ENCODE assay signal across 12 cellular contexts in the genomic region with DNA sequence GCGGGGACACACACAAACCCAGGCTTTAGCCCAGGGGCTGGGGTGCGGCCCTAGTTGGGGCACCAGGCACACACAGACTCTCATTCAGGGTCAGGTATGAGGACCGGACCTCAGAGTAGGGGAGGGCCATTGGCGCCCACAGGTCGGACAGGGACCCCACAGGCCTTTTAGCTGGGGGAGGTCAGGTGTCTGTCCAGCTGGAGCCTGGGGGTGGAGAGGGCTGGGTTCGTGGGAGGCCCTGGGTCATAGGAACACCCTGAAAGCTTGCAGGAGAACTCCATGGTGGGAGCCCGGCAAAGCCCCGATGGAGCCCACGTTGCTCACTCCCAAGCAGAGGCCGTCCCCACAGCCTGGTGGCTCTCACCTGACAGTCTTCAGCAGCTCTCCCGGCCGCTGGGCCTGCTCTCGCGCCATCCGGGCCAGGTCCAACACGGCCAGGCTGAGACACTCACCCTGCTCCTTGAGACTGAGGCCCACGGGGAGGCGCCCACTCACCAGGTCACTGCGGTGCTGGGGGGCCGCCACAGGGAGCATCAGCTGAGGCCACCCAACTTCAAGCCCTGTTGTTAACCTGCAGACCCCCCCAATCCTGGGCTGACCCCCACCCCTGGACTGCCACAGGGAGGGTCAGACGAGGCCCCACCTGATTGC. TPM values are rescaled to one million over a fixed set of nuclear protein-coding genes. Genes with fewer than 3 reads are reported as not detected.
DNase-seq lines count a peak whose midpoint lies in the region; ATAC-seq, FAIRE-seq and TF ChIP-seq lines count a peak whose summit lies in the region.
"Had no signal": no experiment of that assay in that cellular context is flagged by ENCODE, and none has a peak within 500 bp of the region (broad histone marks: within the 10 kb centered on the region; RNA-seq: fewer than 3 reads in every experiment).

No MANE protein-coding gene starts in this region.

- H3K4me2 ChIP-seq in SK-N-SH: peak overlapping the region; percentile 80

- intact Hi-C loops in colonic mucosa (cut with DNase I): no loop called here

- no peak for TF ChIP-seq EP300 in SK-N-SH (IDR thresholded peaks at IDR 0.05; ENCODE audit: borderline replicate concordance in 1 of 2, low read depth in 1 of 2, low read length in 1 of 2)

- no peaks in the 10 kb centered on the region for H4K20me1 ChIP-seq in SK-N-SH (ENCODE audit: insufficient read depth)

- peak overlapping the region in 1 of 2 experiments; percentile 19; a peak in 1 of 4 replicates for H3K27ac ChIP-seq in SK-N-SH (ENCODE audit: low read depth in 2 of 2, low read length in 1 of 2)
- no peak overlapping the region for H3K27ac ChIP-seq in colonic mucosa
- peak overlapping the region; percentile 3 for H3K27ac ChIP-seq in mesodermal cell (ENCODE audit: low read depth, low read length, severe bottlenecking)
- no peak overlapping the region for H3K27ac ChIP-seq in urinary bladder (ENCODE audit: low read depth)

- CTCF ChIA-PET in SK-N-SH (lab: Yijun Ruan, JAX): interaction anchor here (0.6 to 2.8 kb wide), 9 partner anchors 9 to 426 kb away, joined by 3 to 20 read pairs (median 3); a partner anchor contains a TSS

- H3K79me2 ChIP-seq in SK-N-SH (ENCODE audit: insufficient read depth): no peaks in the 10 kb centered on the region

- no peak for ATAC-seq in SK-N-SH treated with all-trans-retinoic acid at 6 μM for 48 hours
- no peak for ATAC-seq in GM18511 (IDR thresholded peaks at IDR 0.05; ENCODE audit: unreplicated experiment)

- H3K27me3 ChIP-seq in SK-N-SH (ENCODE audit: insufficient read depth): no peaks in the 10 kb centered on the region
- no peaks in the 10 kb centered on the region for H3K27me3 ChIP-seq in colonic mucosa

- no peaks in the 10 kb centered on the region for H3F3A ChIP-seq in SK-N-SH (replicated peaks; ENCODE audit: insufficient read depth)

- H3K9ac ChIP-seq in SK-N-SH (peak overlapping the region; percentile 37), colonic mucosa (ENCODE audit: low read depth in 2 of 2, low read length in 2 of 2) (no peak overlapping the region)

- 80% methylated on average over 8 of the region's 21 CpGs for WGBS in SK-N-SH (ENCODE audit: low lambda C conversion rate)
- WGBS in mesodermal cell (ENCODE audit: insufficient coverage in 2 of 2), 2 experiments: 75 to 86% methylated on average over 14 to 19 of the region's 21 CpGs
- 72% methylated on average over 21 of the region's 21 CpGs for WGBS in urinary bladder

- no peak overlapping the region; the same call in 1 of the 2 replicates for H2AFZ ChIP-seq in SK-N-SH (ENCODE audit: low read depth)

- H3K9me2 ChIP-seq in SK-N-SH: no peaks in the 10 kb centered on the region

- POLR2A ChIA-PET in SK-N-SH (lab: Yijun Ruan, JAX): interaction anchor here (0.6 to 3.1 kb wide), 3 partner anchors 12 to 270 kb away, joined by 3 to 14 read pairs (median 5); a partner anchor contains a TSS

- H3K9me3 ChIP-seq in SK-N-SH (no peaks in the 10 kb centered on the region), colonic mucosa (no peaks in the 10 kb centered on the region), mesodermal cell (ENCODE audit: control insufficient read depth, low read length) (no peaks in the 10 kb centered on the region)

- peaks cover 0 to 14% of the 10 kb centered on the region in 2 experiments; a peak in 1 of 4 replicates for H3K4me1 ChIP-seq in SK-N-SH (ENCODE audit: control insufficient read depth in 1 of 2, insufficient read depth in 2 of 2, low read depth in 1 of 2, low read length in 1 of 2)
- H3K4me1 ChIP-seq in colonic mucosa: no peaks in the 10 kb centered on the region
- H3K4me1 ChIP-seq in mesodermal cell (ENCODE audit: control insufficient read depth, insufficient read depth, low read length, poor library complexity, severe bottlenecking): no peaks in the 10 kb centered on the region
- no peaks in the 10 kb centered on the region for H3K4me1 ChIP-seq in urinary bladder (ENCODE audit: insufficient read depth)

- no peak for DNase-seq in SK-N-SH
- no peak for DNase-seq in colonic mucosa
- DNase-seq in D721Med (ENCODE audit: insufficient read length, low spot score): no peak
- no peak for DNase-seq in DMS153 (lab: John Stamatoyannopoulos, UW)

- H3K4me3 ChIP-seq in SK-N-SH (ENCODE audit: low read depth in 2 of 2, low read length in 1 of 2) (peak overlapping the region; percentile 45 to 50), colonic mucosa (peak overlapping the region; percentile 15), mesodermal cell (ENCODE audit: extremely low read depth, insufficient read depth, low read length, poor library complexity, severe bottlenecking) (peak overlapping the region; percentile 38), urinary bladder (ENCODE audit: low read depth, low read length) (peak overlapping the region; percentile 0)

- TF ChIP-seq RAD21 in SK-N-SH (IDR thresholded peaks at IDR 0.05; ENCODE audit: low read length): no peak

- no peak for TF ChIP-seq CTCF in SK-N-SH (IDR thresholded peaks at IDR 0.05)
- no peak for TF ChIP-seq CTCF in colonic mucosa (IDR thresholded peaks at IDR 0.05)
- no peak for TF ChIP-seq CTCF in D721Med (IDR thresholded peaks at IDR 0.05; ENCODE audit: insufficient read depth, missing control alignments)

- no peak for FAIRE-seq in D721Med (lab: Jason Lieb, UNC)

- no peaks in the 10 kb centered on the region for H3K36me3 ChIP-seq in SK-N-SH (replicated peaks in 1 of 2; ENCODE audit: control insufficient read depth in 1 of 2, insufficient read depth in 2 of 2, low read length in 1 of 2)
- H3K36me3 ChIP-seq in colonic mucosa: no peaks in the 10 kb centered on the region
- no peaks in the 10 kb centered on the region for H3K36me3 ChIP-seq in mesodermal cell (ENCODE audit: control insufficient read depth, insufficient read depth, low read length)
- no peaks in the 10 kb centered on the region for H3K36me3 ChIP-seq in urinary bladder (ENCODE audit: insufficient read depth)

TF ChIP-seq in SK-N-SH treated with all-trans-retinoic acid at 6 μM for 48 hours, 23 proteins besides CTCF, POLR2A, EP300 and RAD21 (continues in another document):
- TF ChIP-seq GLIS3 (CRISPR knock-in tag; IDR thresholded peaks at IDR 0.05) (no peak), ZC3H10 (CRISPR knock-in tag; IDR thresholded peaks at IDR 0.05) (no peak), ZNF565 (CRISPR knock-in tag; conservative IDR thresholded peaks at IDR 0.05; ENCODE audit: low read depth) (no peak), TCF4 (CRISPR knock-in tag; IDR thresholded peaks at IDR 0.05; ENCODE audit: borderline replicate concordance) (no peak), PPARA (CRISPR knock-in tag; IDR thresholded peaks at IDR 0.05; ENCODE audit: borderline replicate concordance) (no peak), BACH2 (CRISPR knock-in tag; IDR thresholded peaks at IDR 0.05; ENCODE audit: borderline replicate concordance) (no peak)
- TF ChIP-seq, protein P1, sequence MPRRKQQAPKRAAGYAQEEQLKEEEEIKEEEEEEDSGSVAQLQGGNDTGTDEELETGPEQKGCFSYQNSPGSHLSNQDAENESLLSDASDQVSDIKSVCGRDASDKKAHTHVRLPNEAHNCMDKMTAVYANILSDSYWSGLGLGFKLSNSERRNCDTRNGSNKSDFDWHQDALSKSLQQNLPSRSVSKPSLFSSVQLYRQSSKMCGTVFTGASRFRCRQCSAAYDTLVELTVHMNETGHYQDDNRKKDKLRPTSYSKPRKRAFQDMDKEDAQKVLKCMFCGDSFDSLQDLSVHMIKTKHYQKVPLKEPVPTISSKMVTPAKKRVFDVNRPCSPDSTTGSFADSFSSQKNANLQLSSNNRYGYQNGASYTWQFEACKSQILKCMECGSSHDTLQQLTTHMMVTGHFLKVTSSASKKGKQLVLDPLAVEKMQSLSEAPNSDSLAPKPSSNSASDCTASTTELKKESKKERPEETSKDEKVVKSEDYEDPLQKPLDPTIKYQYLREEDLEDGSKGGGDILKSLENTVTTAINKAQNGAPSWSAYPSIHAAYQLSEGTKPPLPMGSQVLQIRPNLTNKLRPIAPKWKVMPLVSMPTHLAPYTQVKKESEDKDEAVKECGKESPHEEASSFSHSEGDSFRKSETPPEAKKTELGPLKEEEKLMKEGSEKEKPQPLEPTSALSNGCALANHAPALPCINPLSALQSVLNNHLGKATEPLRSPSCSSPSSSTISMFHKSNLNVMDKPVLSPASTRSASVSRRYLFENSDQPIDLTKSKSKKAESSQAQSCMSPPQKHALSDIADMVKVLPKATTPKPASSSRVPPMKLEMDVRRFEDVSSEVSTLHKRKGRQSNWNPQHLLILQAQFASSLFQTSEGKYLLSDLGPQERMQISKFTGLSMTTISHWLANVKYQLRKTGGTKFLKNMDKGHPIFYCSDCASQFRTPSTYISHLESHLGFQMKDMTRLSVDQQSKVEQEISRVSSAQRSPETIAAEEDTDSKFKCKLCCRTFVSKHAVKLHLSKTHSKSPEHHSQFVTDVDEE (CRISPR knock-in tag; IDR thresholded peaks at IDR 0.05): no peak

RNA-seq across cellular contexts. Expression of a gene that starts 5.0 kb away (rescaled TPM):
- polyA plus RNA-seq in SK-N-SH (2012; rRNA removed) (1.3 and 2.0 TPM in 2 replicates), urinary bladder (2.7 TPM)
- 0.67 and 0.71 TPM in 2 replicates for polyA plus RNA-seq in SK-N-SH (2012; cell fraction: cytosol; rRNA removed)
- polyA plus RNA-seq in SK-N-SH (2012; cell fraction: nucleus; rRNA removed): 6.4 and 7.2 TPM in 2 replicates
- total RNA-seq in colonic mucosa (1 to 10 TPM; 3.1 to 4.0 TPM), urinary bladder (4.8 TPM)
- polyA plus RNA-seq in mesodermal cell (2013, experiment 1 of 2): 5.4 TPM
- polyA plus RNA-seq in mesodermal cell (2013, experiment 2 of 2): 3.7 TPM

RNA-seq across cellular contexts. Expression of a gene that starts 16.9 kb away (rescaled TPM):
- polyA plus RNA-seq in SK-N-SH (2012; rRNA removed) (2,138 and 2,695 TPM in 2 replicates), urinary bladder (2,929 TPM)
- polyA plus RNA-seq in SK-N-SH (2012; cell fraction: cytosol; rRNA removed): 1,924 and 2,091 TPM in 2 replicates
- 669 and 951 TPM in 2 replicates for polyA plus RNA-seq in SK-N-SH (2012; cell fraction: nucleus; rRNA removed)
- total RNA-seq in colonic mucosa (1,000 to 10,000 TPM; 1,592 to 1,923 TPM), urinary bladder (531 TPM)
- polyA plus RNA-seq in mesodermal cell (2013, experiment 1 of 2): 2,696 TPM
- 2,179 TPM for polyA plus RNA-seq in mesodermal cell (2013, experiment 2 of 2)

RNA-seq across cellular contexts. Expression of a gene that starts 21.5 kb away (rescaled TPM):
- polyA plus RNA-seq in SK-N-SH (2012; rRNA removed): 0.21 and 0.65 TPM in 2 replicates
- 0.17 and 0.37 TPM in 2 replicates for polyA plus RNA-seq in SK-N-SH (2012; cell fraction: cytosol; rRNA removed)
- polyA plus RNA-seq in SK-N-SH (2012; cell fraction: nucleus; rRNA removed): 0.49 and 0.58 TPM in 2 replicates
- total RNA-seq in colonic mucosa: not detected
- polyA plus RNA-seq in mesodermal cell (2013, experiment 1 of 2): 0.55 TPM
- polyA plus RNA-seq in mesodermal cell (2013, experiment 2 of 2): 0.91 TPM
- not detected for total RNA-seq in urinary bladder
- 0.19 TPM for polyA plus RNA-seq in urinary bladder
- total RNA-seq: A172, SK-MEL-5 had no signal

RNA-seq across cellular contexts. Expression of a gene that starts 29.0 kb away (rescaled TPM):
- 0.02 TPM in 2 replicates for polyA plus RNA-seq in SK-N-SH (2012; rRNA removed)
- 0.01 TPM in 1 of 2 replicates, not detected in the other for polyA plus RNA-seq in SK-N-SH (2012; cell fraction: cytosol; rRNA removed)
- polyA plus RNA-seq in SK-N-SH (2012; cell fraction: nucleus; rRNA removed): 0.01 and 0.02 TPM in 2 replicates
- total RNA-seq in colonic mucosa: not detected
- polyA plus RNA-seq in mesodermal cell (2013, experiment 1 of 2): not detected
- 0.10 TPM for polyA plus RNA-seq in mesodermal cell (2013, experiment 2 of 2)
- total RNA-seq in urinary bladder: not detected
- polyA plus RNA-seq in urinary bladder: not detected
- total RNA-seq: A172, SK-MEL-5 had no signal
- polyA plus RNA-seq: IgD-negative memory B cell had no signal

RNA-seq across cellular contexts. Expression of a gene that starts 47.9 kb away (rescaled TPM):
- polyA plus RNA-seq in SK-N-SH (2012; rRNA removed) (not detected in 2 replicates), urinary bladder (6.5 TPM)
- polyA plus RNA-seq in SK-N-SH (2012; cell fraction: cytosol; rRNA removed): not detected in 2 replicates
- polyA plus RNA-seq in SK-N-SH (2012; cell fraction: nucleus; rRNA removed): 0.05 TPM in 1 of 2 replicates, not detected in the other
- total RNA-seq in colonic mucosa (100 to 1,000 TPM; 108 to 132 TPM), urinary bladder (5.7 TPM)
- 0.26 TPM for polyA plus RNA-seq in mesodermal cell (2013, experiment 1 of 2)
- not detected for polyA plus RNA-seq in mesodermal cell (2013, experiment 2 of 2)
- total RNA-seq: A172; activated naive CD8-positive, alpha-beta T cell treated with anti-CD3 and anti-CD28 coated beads, Interleukin-2, amount 10 ng/mL, durations not matched to agents 7 days and 5 days; SK-MEL-5 had no signal
- polyA plus RNA-seq: IgD-negative memory B cell had no signal
